1 cellular context compared by ENCODE assay signal in genomic region chr18:13219576-13219975, GRCh38.
TF ChIP-seq lines count a peak whose summit lies in the region.

No MANE protein-coding gene starts in this region.

TF ChIP-seq in HepG2, 621 proteins besides CTCF, POLR2A, EP300 and RAD21 (continued from another document):
- TF ChIP-seq ZGPAT (CRISPR knock-in tag; IDR thresholded peaks at IDR 0.05) (no peak), ZNF282 (IDR thresholded peaks at IDR 0.05; ENCODE audit: partially characterized antibody) (no peak), ZNF350 (CRISPR knock-in tag; IDR thresholded peaks at IDR 0.05; ENCODE audit: borderline replicate concordance, low read depth) (no peak), SATB2 (CRISPR knock-in tag; IDR thresholded peaks at IDR 0.05) (no peak), GABPA (IDR thresholded peaks at IDR 0.05; ENCODE audit: low read depth, low read length) (no peak), GABPA (CRISPR knock-in tag; IDR thresholded peaks at IDR 0.05; ENCODE audit: low read depth) (no peak), ZNF335 (CRISPR knock-in tag; IDR thresholded peaks at IDR 0.05) (no peak)
